ENCODE assay signal across 21 cellular contexts in genomic region chr2:234725528-234726264, GRCh38.
DNase-seq lines count a peak whose midpoint lies in the region; TF ChIP-seq lines count a peak whose summit lies in the region.
"Had no signal": no experiment of that assay in that cellular context is flagged by ENCODE, and none has a peak within 500 bp of the region (broad histone marks: within the 10 kb centered on the region; RNA-seq: fewer than 3 reads in every experiment).

No MANE protein-coding gene starts in this region.

- H3K36me3 ChIP-seq in esophagus muscularis mucosa (no peaks in the 10 kb centered on the region), tibial nerve (no peaks in the 10 kb centered on the region)
- H3K36me3 ChIP-seq: left ventricle myocardium inferior, upper lobe of left lung had no signal

- no peaks in the 10 kb centered on the region for H3K4me1 ChIP-seq in esophagus muscularis mucosa
- H3K4me1 ChIP-seq in tibial nerve, result no peaks in the 10 kb centered on the region
- H3K4me1 ChIP-seq: left ventricle myocardium inferior, upper lobe of left lung had no signal

- TF ChIP-seq CTCF in esophagus muscularis mucosa (IDR thresholded peaks at IDR 0.05) (no peak), osteocyte (IDR thresholded peaks at IDR 0.05) (no peak), GM20000 (IDR thresholded peaks at IDR 0.05; ENCODE audit: extremely low read depth, missing control alignments) (no peak), tibial nerve (IDR thresholded peaks at IDR 0.05) (no peak)

- H3K9me3 Mint-ChIP-seq in osteocyte (ENCODE audit: unreplicated experiment), result no peaks in the 10 kb centered on the region
- H3K9me3 Mint-ChIP-seq: activated CD4-positive, alpha-beta T cell treated with anti-CD3 and anti-CD28 coated beads, Interleukin-2, amount 10 ng/mL, durations not matched to agents 24 days and 14 days; endodermal cell; stimulated activated naive CD8-positive, alpha-beta T cell treated with anti-CD3 and anti-CD28 coated beads, Interleukin-15, Interleukin-2, amounts not matched to agents 100 ng/mL and 50 ng/mL, for 24 hours had no signal

- no peak overlapping the region for H3K4me3 Mint-ChIP-seq in osteocyte (ENCODE audit: unreplicated experiment)
- H3K4me3 Mint-ChIP-seq: activated CD4-positive, alpha-beta T cell treated with anti-CD3 and anti-CD28 coated beads, Interleukin-2, amount 10 ng/mL, durations not matched to agents 24 days and 14 days; B cell; endodermal cell; stimulated activated naive CD8-positive, alpha-beta T cell treated with anti-CD3 and anti-CD28 coated beads, Interleukin-15, Interleukin-2, amounts not matched to agents 100 ng/mL and 50 ng/mL, for 24 hours had no signal

- intact Hi-C loops in esophagus muscularis mucosa (cut with DNase I), result no loop called here

- 77% methylated on average over 1 of the region's 1 CpG for WGBS in esophagus muscularis mucosa
- WGBS in tibial nerve, 2 donors, result 55 to 73% methylated on average over 1 of the region's 1 CpG

- peaks cover 19% of the 10 kb centered on the region for H3K4me1 Mint-ChIP-seq in osteocyte (ENCODE audit: unreplicated experiment)
- H3K4me1 Mint-ChIP-seq: activated CD4-positive, alpha-beta T cell treated with anti-CD3 and anti-CD28 coated beads, Interleukin-2, amount 10 ng/mL, durations not matched to agents 24 days and 14 days; B cell had no signal

- H3K9me3 ChIP-seq in esophagus muscularis mucosa (no peaks in the 10 kb centered on the region), tibial nerve (no peaks in the 10 kb centered on the region)
- H3K9me3 ChIP-seq: upper lobe of left lung had no signal

- peaks cover 1% of the 10 kb centered on the region for H3K36me3 Mint-ChIP-seq in osteocyte (ENCODE audit: unreplicated experiment)

- no peak overlapping the region for H3K27ac Mint-ChIP-seq in osteocyte (ENCODE audit: unreplicated experiment)
- H3K27ac Mint-ChIP-seq: activated CD4-positive, alpha-beta T cell treated with anti-CD3 and anti-CD28 coated beads, Interleukin-2, amount 10 ng/mL, durations not matched to agents 24 days and 14 days; B cell; endodermal cell; stimulated activated naive CD8-positive, alpha-beta T cell treated with anti-CD3 and anti-CD28 coated beads, Interleukin-15, Interleukin-2, amounts not matched to agents 100 ng/mL and 50 ng/mL, for 24 hours had no signal

- DNase-seq in GM03348 (ENCODE audit: low spot score) (peak; percentile 51), NCI-H460 (ENCODE audit: extremely low read depth, low read depth) (peak; percentile 33), esophagus muscularis mucosa (ENCODE audit: extremely low spot score) (peak; percentile 60), osteocyte (ENCODE audit: extremely low spot score, unreplicated experiment) (peak; percentile 10), Ammon's horn (ENCODE audit: low spot score) (no peak), GM20000 (ENCODE audit: low spot score) (no peak), tibial nerve (ENCODE audit: low spot score in 2 of 2) (no peak)
- DNase-seq: activated CD4-positive, alpha-beta T cell treated with anti-CD3 and anti-CD28 coated beads, Interleukin-2, amount 10 ng/mL, durations not matched to agents 24 days and 14 days; activated naive CD4-positive, alpha-beta T cell; anterior cingulate cortex; COR-L47; endodermal cell; GF-D8; left ventricle myocardium inferior; NCI-H1694; NCI-H2227 treated with DMSO at 0.1 percent for 48 hours; nucleus accumbens; right cardiac atrium; upper lobe of left lung had no signal

- no peak overlapping the region for H3K4me3 ChIP-seq in esophagus muscularis mucosa
- no peak overlapping the region for H3K4me3 ChIP-seq in tibial nerve
- H3K4me3 ChIP-seq: left ventricle myocardium inferior, upper lobe of left lung had no signal

- H3K27me3 ChIP-seq in esophagus muscularis mucosa, result no peaks in the 10 kb centered on the region
- no peaks in the 10 kb centered on the region for H3K27me3 ChIP-seq in tibial nerve
- H3K27me3 ChIP-seq: upper lobe of left lung had no signal

- no peak for TF ChIP-seq POLR2A in esophagus muscularis mucosa (IDR thresholded peaks at IDR 0.05; ENCODE audit: low read depth)
- TF ChIP-seq POLR2A in tibial nerve (IDR thresholded peaks at IDR 0.05), result no peak

- no peaks in the 10 kb centered on the region for H3K27me3 Mint-ChIP-seq in osteocyte (ENCODE audit: unreplicated experiment)

- no peak overlapping the region for H3K27ac ChIP-seq in esophagus muscularis mucosa (replicated peaks in 1 of 4)
- no peak overlapping the region for H3K27ac ChIP-seq in tibial nerve
- H3K27ac ChIP-seq: left ventricle myocardium inferior, upper lobe of left lung had no signal

- TF ChIP-seq EP300 in esophagus muscularis mucosa (IDR thresholded peaks at IDR 0.05), result no peak
- TF ChIP-seq EP300 in tibial nerve (IDR thresholded peaks at IDR 0.05), result no peak

Comparison
In these comparisons a context has a peak if more than half of its experiments do, and no peak if none do; other contexts are left out.
1. DNase-seq: peak in GM03348 (single experiment), NCI-H460 (single experiment), esophagus muscularis mucosa (single experiment) and osteocyte (single experiment); none in Ammon's horn (single experiment), GM20000 (single experiment) and tibial nerve (0 of 2).